Comparison of ENCODE assay signal across 1 cellular context in the genomic region with DNA sequence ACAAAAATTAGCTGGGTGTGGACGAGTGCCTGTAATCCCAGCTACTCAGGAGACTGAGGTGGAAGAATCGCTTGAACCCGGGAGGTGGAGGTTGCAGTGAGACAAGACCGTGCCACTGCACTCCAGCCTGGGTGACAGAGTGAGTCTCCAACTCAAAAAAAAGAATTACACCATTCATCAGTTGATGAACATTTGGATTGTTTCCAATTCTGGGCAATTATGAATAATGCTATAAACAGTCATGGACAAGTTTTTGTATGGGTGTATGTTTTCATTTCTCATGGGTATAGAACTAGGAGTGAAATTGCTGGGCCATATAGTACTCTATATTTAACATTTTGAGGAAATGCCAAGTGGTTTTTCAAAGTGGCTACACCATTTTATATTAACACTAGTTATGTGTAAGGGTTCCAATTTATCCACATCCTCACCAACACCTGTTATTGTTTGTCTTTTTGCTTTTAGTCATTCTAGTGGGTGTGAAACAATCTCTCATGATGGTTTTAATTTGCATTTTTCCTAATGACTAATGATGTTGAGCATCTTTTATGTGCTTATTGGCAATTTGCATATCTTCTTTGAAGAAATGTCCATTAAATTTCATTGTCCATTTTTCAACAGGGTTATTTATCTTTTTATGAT.
TF ChIP-seq lines count a peak whose summit lies in the region.

No MANE protein-coding gene starts in this region.

TF ChIP-seq in K562, 482 proteins besides CTCF, POLR2A, EP300 and RAD21:
- TF ChIP-seq C11orf30 (IDR thresholded peaks at IDR 0.05; ENCODE audit: low read depth) (no peak), ZNF507 (tag; conservative IDR thresholded peaks at IDR 0.05) (peak; percentile 26; the same call in 1 of the 2 replicates), CEBPG (CRISPR knock-in tag; IDR thresholded peaks at IDR 0.05) (no peak), CEBPG (tag; conservative IDR thresholded peaks at IDR 0.05 in 1 of 2, IDR thresholded peaks at IDR 0.05 in 1 of 2) (no peak), ARHGAP35 (IDR thresholded peaks at IDR 0.05; ENCODE audit: partially characterized antibody) (no peak), ZNF644 (tag; IDR thresholded peaks at IDR 0.05; ENCODE audit: low read depth) (no peak), EP400 (IDR thresholded peaks at IDR 0.05) (no peak), NR0B1 (IDR thresholded peaks at IDR 0.05; ENCODE audit: partially characterized antibody) (no peak), POLR3A (IDR thresholded peaks at IDR 0.05; ENCODE audit: borderline replicate concordance, extremely low read depth, insufficient read depth, insufficient read length) (no peak), RBM25 (IDR thresholded peaks at IDR 0.05; ENCODE audit: low read depth, low read length, severe bottlenecking) (peak; percentile 47), ZNF263 (CRISPR knock-in tag; IDR thresholded peaks at IDR 0.05; ENCODE audit: borderline replicate concordance) (no peak), ZNF785 (CRISPR knock-in tag; IDR thresholded peaks at IDR 0.05) (no peak), CHD2 (IDR thresholded peaks at IDR 0.05; ENCODE audit: low read depth, low read length) (no peak)
